Comparison of ENCODE assay signal across 1 cellular context in genomic region chr14:58427289-58428010, GRCh38.
TF ChIP-seq lines count a peak whose summit lies in the region.

KIAA0586 (plus strand) TSS chr14:58427719; CDS start chr14:58428265, 546 bp downstream.
TIMM9 (minus strand) TSS chr14:58427531; CDS start chr14:58411945, 15,586 bp downstream.

TF ChIP-seq in HepG2, 621 proteins besides CTCF, POLR2A, EP300 and RAD21 (continued from another document and continues in another):
- TF ChIP-seq HINFP (CRISPR knock-in tag; IDR thresholded peaks at IDR 0.05; ENCODE audit: low read depth) (no peak), ZNF564 (CRISPR knock-in tag; IDR thresholded peaks at IDR 0.05) (peak; percentile 19; the same call in 1 of the 2 replicates), ATRX (CRISPR knock-in tag; IDR thresholded peaks at IDR 0.05; ENCODE audit: borderline replicate concordance) (no peak), ZNF766 (CRISPR knock-in tag; IDR thresholded peaks at IDR 0.05; ENCODE audit: borderline replicate concordance) (no peak), ZBTB7A (CRISPR knock-in tag; IDR thresholded peaks at IDR 0.05) (no peak), TFE3 (CRISPR knock-in tag; IDR thresholded peaks at IDR 0.05) (no peak), GPN1 (CRISPR knock-in tag; IDR thresholded peaks at IDR 0.05; ENCODE audit: borderline replicate concordance) (no peak), HNF4G (IDR thresholded peaks at IDR 0.05; ENCODE audit: borderline replicate concordance, low read depth, low read length) (no peak), HNF4G (CRISPR knock-in tag; IDR thresholded peaks at IDR 0.05; ENCODE audit: borderline replicate concordance, low read depth) (no peak), ZMYM3 (CRISPR knock-in tag; IDR thresholded peaks at IDR 0.05) (peak; percentile 99), KLF16 (CRISPR knock-in tag; IDR thresholded peaks at IDR 0.05) (0 out of 4 replicates have a peak, but pooled peaks of 1 of the 2 experiments have one; percentile 28), MLLT10 (CRISPR knock-in tag; IDR thresholded peaks at IDR 0.05) (no peak), MIER3 (CRISPR knock-in tag; IDR thresholded peaks at IDR 0.05; ENCODE audit: borderline replicate concordance) (peak; percentile 30; the same call in 1 of the 2 replicates), SP2 (CRISPR knock-in tag; IDR thresholded peaks at IDR 0.05) (peak; percentile 65), POGZ (CRISPR knock-in tag; IDR thresholded peaks at IDR 0.05) (peak; percentile 90), ZNF557 (CRISPR knock-in tag; IDR thresholded peaks at IDR 0.05) (no peak), EZH2 (conservative IDR thresholded peaks at IDR 0.05; ENCODE audit: low read depth, low read length) (no peak), ZNF331 (CRISPR knock-in tag; IDR thresholded peaks at IDR 0.05) (peak; percentile 22; the same call in 1 of the 2 replicates), KLF6 (CRISPR knock-in tag; IDR thresholded peaks at IDR 0.05) (0 out of 2 replicates have a peak, but pooled peaks have one; percentile 10), BRD4 (CRISPR knock-in tag; IDR thresholded peaks at IDR 0.05) (peak; percentile 54), ARHGAP35 (CRISPR knock-in tag; IDR thresholded peaks at IDR 0.05; ENCODE audit: borderline replicate concordance) (no peak), IKZF1 (IDR thresholded peaks at IDR 0.05) (no peak), ZBTB46 (CRISPR knock-in tag; IDR thresholded peaks at IDR 0.05; ENCODE audit: borderline replicate concordance) (no peak), IRF1 (CRISPR knock-in tag; IDR thresholded peaks at IDR 0.05; ENCODE audit: low read depth) (no peak), RELA (CRISPR knock-in tag; IDR thresholded peaks at IDR 0.05) (no peak), MLXIP (CRISPR knock-in tag; IDR thresholded peaks at IDR 0.05; ENCODE audit: borderline replicate concordance) (peak; percentile 4; the same call in 1 of the 2 replicates), ZNF672 (CRISPR knock-in tag; IDR thresholded peaks at IDR 0.05) (no peak), ZNF563 (CRISPR knock-in tag; IDR thresholded peaks at IDR 0.05) (no peak), IRF2 (CRISPR knock-in tag; IDR thresholded peaks at IDR 0.05) (no peak), ZNF451 (CRISPR knock-in tag; IDR thresholded peaks at IDR 0.05) (no peak), CHD2 (IDR thresholded peaks at IDR 0.05; ENCODE audit: low read depth, low read length) (no peak), KLF13 (CRISPR knock-in tag; IDR thresholded peaks at IDR 0.05) (no peak), PHF8 (CRISPR knock-in tag; IDR thresholded peaks at IDR 0.05) (peak; percentile 58; the same call in 1 of the 2 replicates), ZBTB14 (CRISPR knock-in tag; IDR thresholded peaks at IDR 0.05) (no peak), ZNF777 (CRISPR knock-in tag; IDR thresholded peaks at IDR 0.05) (peak; percentile 76), GMEB2 (CRISPR knock-in tag; IDR thresholded peaks at IDR 0.05; ENCODE audit: low read depth) (no peak), ZNF382 (CRISPR knock-in tag; IDR thresholded peaks at IDR 0.05; ENCODE audit: borderline replicate concordance) (no peak), MYNN (CRISPR knock-in tag; IDR thresholded peaks at IDR 0.05; ENCODE audit: low read depth) (no peak), E2F5 (CRISPR knock-in tag; conservative IDR thresholded peaks at IDR 0.05) (no peak), ZBTB26 (CRISPR knock-in tag; IDR thresholded peaks at IDR 0.05; ENCODE audit: borderline replicate concordance) (no peak), HIVEP1 (CRISPR knock-in tag; IDR thresholded peaks at IDR 0.05) (no peak), HOXA9 (CRISPR knock-in tag; IDR thresholded peaks at IDR 0.05; ENCODE audit: borderline replicate concordance) (no peak), ZMYM2 (CRISPR knock-in tag; IDR thresholded peaks at IDR 0.05) (peak; percentile 51; the same call in 1 of the 2 replicates), ZNF510 (CRISPR knock-in tag; IDR thresholded peaks at IDR 0.05; ENCODE audit: low read depth) (no peak), AGO1 (IDR thresholded peaks at IDR 0.05; ENCODE audit: low read depth, low read length, poor library complexity, severe bottlenecking) (no peak), CENPBD1 (CRISPR knock-in tag; IDR thresholded peaks at IDR 0.05; ENCODE audit: borderline replicate concordance, low read depth) (no peak), ZNF577 (CRISPR knock-in tag; IDR thresholded peaks at IDR 0.05; ENCODE audit: borderline replicate concordance, low read depth) (no peak), ZNF530 (CRISPR knock-in tag; IDR thresholded peaks at IDR 0.05; ENCODE audit: low read depth) (no peak), GZF1 (CRISPR knock-in tag; IDR thresholded peaks at IDR 0.05) (no peak)
